Comparison of ENCODE assay signal across 9 cellular contexts in the genomic region with DNA sequence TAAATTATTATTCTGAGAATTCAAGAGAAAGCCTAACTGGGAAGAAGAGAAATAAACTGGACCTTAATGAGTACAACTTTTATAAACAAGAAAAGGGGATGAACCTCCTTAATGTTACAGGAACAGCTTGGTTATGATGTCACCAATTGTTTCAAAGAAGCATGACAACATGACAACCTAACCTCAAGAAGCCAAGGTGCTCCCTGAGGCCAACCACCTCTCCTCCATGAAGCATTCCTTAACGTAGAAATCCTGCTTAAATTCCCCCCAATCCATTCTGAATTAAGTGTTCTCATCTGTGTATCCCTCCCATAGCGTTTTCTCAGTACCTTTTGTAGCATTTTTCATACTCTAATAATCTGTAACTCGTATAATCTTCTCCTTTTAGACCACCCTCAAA. TPM values are rescaled to one million over a fixed set of nuclear protein-coding genes. Genes with fewer than 3 reads are reported as not detected.
DNase-seq lines count a peak whose midpoint lies in the region; ATAC-seq and TF ChIP-seq lines count a peak whose summit lies in the region.
"Had no signal": no experiment of that assay in that cellular context is flagged by ENCODE, and none has a peak within 500 bp of the region (broad histone marks: within the 10 kb centered on the region; RNA-seq: fewer than 3 reads in every experiment).

No MANE protein-coding gene starts in this region.

- H2AK9ac ChIP-seq in IMR-90 (replicated peaks; ENCODE audit: low read depth, low read length, poor library complexity) = no peak overlapping the region

- H3K27ac Mint-ChIP-seq in Calu3 (ENCODE audit: unreplicated experiment) = no peak overlapping the region
- peak overlapping the region; percentile 24 for H3K27ac Mint-ChIP-seq in activated T-helper 2 cell treated with anti-CD3 and anti-CD28 coated beads, Interferon-gamma antibody, Interleukin-2, Interleukin-4, amounts not matched to agents 10 μg/mL and 5 μg/mL and 100 μg/mL, durations not matched to agents 14 hours and 24 hours and 36 hours

- in situ Hi-C loops in IMR-90 (cut with MboI; ENCODE audit: low sequenced_read_pairs) = no loop called here

- BruUV-seq in Calu3 (replicated peaks; lab: Mats Ljungman, UMichigan) (no TSS peak), IMR-90 (replicated peaks; lab: Mats Ljungman, UMichigan) (no TSS peak)

- POLR2A ChIA-PET in IMR-90 (lab: Charles Lee; ENCODE audit: unreplicated experiment) (no interaction called here), GM10248 (lab: Yijun Ruan, JAX) (no interaction called here)

- H2BK20ac ChIP-seq in IMR-90 (ENCODE audit: low read depth, low read length) = no peak overlapping the region

- TF ChIP-seq CTCF in Calu3 (IDR thresholded peaks at IDR 0.05; ENCODE audit: unreplicated experiment) (no peak), IMR-90 (conservative IDR thresholded peaks at IDR 0.05; ENCODE audit: low read depth, low read length) (no peak), GM10248 (IDR thresholded peaks at IDR 0.05; ENCODE audit: control extremely low read depth, extremely low read depth, low read depth, missing control alignments) (no peak)

- H3K27me3 Mint-ChIP-seq in Calu3 (ENCODE audit: unreplicated experiment) = no peaks in the 10 kb centered on the region
- no peaks in the 10 kb centered on the region for H3K27me3 Mint-ChIP-seq in activated T-helper 2 cell treated with anti-CD3 and anti-CD28 coated beads, Interferon-gamma antibody, Interleukin-2, Interleukin-4, amounts not matched to agents 10 μg/mL and 5 μg/mL and 100 μg/mL, durations not matched to agents 14 hours and 24 hours and 36 hours (ENCODE audit: low read depth)

- H3K4me3 Mint-ChIP-seq in Calu3 (ENCODE audit: low read depth, unreplicated experiment) = peak overlapping the region; percentile 96
- H3K4me3 Mint-ChIP-seq in activated T-helper 2 cell treated with anti-CD3 and anti-CD28 coated beads, Interferon-gamma antibody, Interleukin-2, Interleukin-4, amounts not matched to agents 10 μg/mL and 5 μg/mL and 100 μg/mL, durations not matched to agents 14 hours and 24 hours and 36 hours (ENCODE audit: low read depth) = peak overlapping the region; percentile 97

- H3K4me2 ChIP-seq in IMR-90 (ENCODE audit: low read depth, low read length) = peak overlapping the region; percentile 45; the same call in 1 of the 2 replicates

- no peak overlapping the region for H3K27ac ChIP-seq in IMR-90 (ENCODE audit: insufficient read depth, low read length)
- H3K27ac ChIP-seq in muscle layer of duodenum (ENCODE audit: low read length) = no peak overlapping the region
- H3K27ac ChIP-seq in substantia nigra (ENCODE audit: low read depth, low read length, poor library complexity, severe bottlenecking) = no peak overlapping the region

- H2BK5ac ChIP-seq in IMR-90 (ENCODE audit: low read depth, low read length, poor library complexity, severe bottlenecking) = no peak overlapping the region

- H3K4me3 ChIP-seq in IMR-90 (ENCODE audit: insufficient read depth, low read depth, low read length) (no peak overlapping the region), muscle layer of duodenum (ENCODE audit: low read depth in 1 of 2, low read length in 2 of 2) (peak overlapping the region; percentile 92 to 100)

- H3K4ac ChIP-seq in IMR-90 (ENCODE audit: low read depth, low read length) = no peak overlapping the region

- H2BK120ac ChIP-seq in IMR-90 (ENCODE audit: low read depth, low read length) = no peak overlapping the region

- intact Hi-C loops in Calu3 (cut with micrococcal nuclease; ENCODE audit: unreplicated experiment) = no loop called here
- intact Hi-C loops in IMR-90 (cut with micrococcal nuclease) = no loop called here
- intact Hi-C loops in activated T-helper 2 cell treated with anti-CD3 and anti-CD28 coated beads, Interferon-gamma antibody, Interleukin-2, Interleukin-4, amounts not matched to agents 10 μg/mL and 5 μg/mL and 100 μg/mL, durations not matched to agents 14 hours and 24 hours and 36 hours (cut with micrococcal nuclease) = no loop called here

- no peak overlapping the region for H4K8ac ChIP-seq in IMR-90 (ENCODE audit: low read depth in 2 of 2, low read length in 2 of 2)

- H3K9me3 Mint-ChIP-seq in Calu3 (ENCODE audit: low read depth, unreplicated experiment) = no peaks in the 10 kb centered on the region
- H3K9me3 Mint-ChIP-seq in activated T-helper 2 cell treated with anti-CD3 and anti-CD28 coated beads, Interferon-gamma antibody, Interleukin-2, Interleukin-4, amounts not matched to agents 10 μg/mL and 5 μg/mL and 100 μg/mL, durations not matched to agents 14 hours and 24 hours and 36 hours = no peaks in the 10 kb centered on the region

- DNase-seq in Calu3 (no peak), IMR-90 (no peak), GM10248 (ENCODE audit: extremely low spot score) (no peak), NCI-H1092 treated with DMSO at 0.1 percent for 48 hours (lab: John Stamatoyannopoulos, UW) (no peak), substantia nigra (lab: John Stamatoyannopoulos, UW) (no peak)
- no peak for DNase-seq in activated T-helper 2 cell treated with anti-CD3 and anti-CD28 coated beads, Interferon-gamma antibody, Interleukin-2, Interleukin-4, amounts not matched to agents 10 μg/mL and 5 μg/mL and 100 μg/mL, durations not matched to agents 14 hours and 24 hours and 36 hours (ENCODE audit: low spot score)
- DNase-seq: NCI-H1417 had no signal

- dilution Hi-C loops in IMR-90 (cut with HindIII; ENCODE audit: low sequenced_read_pairs, unreplicated experiment) = no loop called here

- H3K4me1 Mint-ChIP-seq in Calu3 (ENCODE audit: low read depth, unreplicated experiment) = peaks cover 16% of the 10 kb centered on the region
- peaks cover 45% of the 10 kb centered on the region for H3K4me1 Mint-ChIP-seq in activated T-helper 2 cell treated with anti-CD3 and anti-CD28 coated beads, Interferon-gamma antibody, Interleukin-2, Interleukin-4, amounts not matched to agents 10 μg/mL and 5 μg/mL and 100 μg/mL, durations not matched to agents 14 hours and 24 hours and 36 hours (ENCODE audit: low read depth)

- 78% methylated on average over 2 of the region's 3 CpGs; no CpG with 5 or more reads in 1 of the 2 experiments for WGBS in IMR-90 (ENCODE audit: extremely low coverage in 2 of 2, insufficient read length in 1 of 2), 2 experiments

- H3K27me3 ChIP-seq in IMR-90 (ENCODE audit: control insufficient read depth, insufficient read depth, low read length) = no peaks in the 10 kb centered on the region
- no peaks in the 10 kb centered on the region for H3K27me3 ChIP-seq in muscle layer of duodenum (ENCODE audit: low read depth, low read length)

- H3K36me3 ChIP-seq in IMR-90 (ENCODE audit: control insufficient read depth, insufficient read depth, low read length) (peaks cover 9% of the 10 kb centered on the region), muscle layer of duodenum (ENCODE audit: control insufficient read depth in 1 of 2, insufficient read depth in 2 of 2, low read length in 2 of 2) (peaks cover 0 to 19% of the 10 kb centered on the region in 2 donors)

- H2AFZ ChIP-seq in IMR-90 (replicated peaks; ENCODE audit: low read length, poor library complexity) = no peak overlapping the region

- H3K9ac ChIP-seq in IMR-90 (ENCODE audit: low read depth, low read length) = no peak overlapping the region

- H3K4me1 ChIP-seq in IMR-90 (ENCODE audit: control insufficient read depth, insufficient read depth, low read length) (no peaks in the 10 kb centered on the region), muscle layer of duodenum (ENCODE audit: control insufficient read depth in 1 of 2, insufficient read depth in 2 of 2, low read length in 2 of 2) (peaks cover 12 to 26% of the 10 kb centered on the region in 2 donors)

- no peaks in the 10 kb centered on the region for H3K9me3 ChIP-seq in IMR-90 (ENCODE audit: control insufficient read depth, insufficient read depth, low read length)
- H3K9me3 ChIP-seq in muscle layer of duodenum (ENCODE audit: control insufficient read depth in 1 of 2, low read length in 2 of 2) = no peaks in the 10 kb centered on the region

- CTCF ChIA-PET in Calu3 (lab: Charles Lee) = interaction anchor here (0.7 kb wide), 1 partner anchor 1045 kb away, joined by 3 read pairs; no protein-coding TSS in a partner anchor
- CTCF ChIA-PET in IMR-90 (lab: Yijun Ruan, JAX) = interaction anchor here (0.6 kb wide), 1 partner anchor 328 kb away, joined by 4 read pairs; no protein-coding TSS in a partner anchor
- CTCF ChIA-PET in GM10248 (lab: Yijun Ruan, JAX) = interaction anchor here (1.0 kb wide), 1 partner anchor 34 kb away, joined by 3 read pairs; no protein-coding TSS in a partner anchor

- H3K18ac ChIP-seq in IMR-90 (ENCODE audit: low read depth, low read length) = no peak overlapping the region

- no peak overlapping the region; the same call in 1 of the 2 replicates for H3K23ac ChIP-seq in IMR-90 (ENCODE audit: low read depth, low read length)

- no peak overlapping the region for H2BK15ac ChIP-seq in IMR-90 (ENCODE audit: low read depth, low read length)

- TF ChIP-seq RAD21 in IMR-90 (IDR thresholded peaks at IDR 0.05; ENCODE audit: low read length) = no peak

- TF ChIP-seq POLR2A in IMR-90 (IDR thresholded peaks at IDR 0.05; ENCODE audit: low read depth, low read length) = no peak

- peaks cover 7% of the 10 kb centered on the region; the same call in 1 of the 2 replicates for H4K20me1 ChIP-seq in IMR-90 (ENCODE audit: insufficient read depth, low read length)

- ATAC-seq in IMR-90 (ENCODE audit: low read depth) (no peak), GM21576 (IDR thresholded peaks at IDR 0.05; ENCODE audit: unreplicated experiment) (no peak)

- no peak overlapping the region for H3K56ac ChIP-seq in IMR-90 (ENCODE audit: extremely low read depth, insufficient read depth, low read length)

- no peak overlapping the region for H2AK5ac ChIP-seq in IMR-90 (ENCODE audit: low read depth, low read length)

- peaks cover 33% of the 10 kb centered on the region for H3K36me3 Mint-ChIP-seq in Calu3 (ENCODE audit: insufficient read depth, unreplicated experiment)
- peaks cover 51% of the 10 kb centered on the region for H3K36me3 Mint-ChIP-seq in activated T-helper 2 cell treated with anti-CD3 and anti-CD28 coated beads, Interferon-gamma antibody, Interleukin-2, Interleukin-4, amounts not matched to agents 10 μg/mL and 5 μg/mL and 100 μg/mL, durations not matched to agents 14 hours and 24 hours and 36 hours (ENCODE audit: low read depth)

- no peak overlapping the region for H4K91ac ChIP-seq in IMR-90 (ENCODE audit: insufficient read depth, low read depth, low read length)

- peaks cover 8 to 34% of the 10 kb centered on the region in 2 experiments; a peak in 3 of 4 replicates for H3K79me1 ChIP-seq in IMR-90 (ENCODE audit: low read depth in 1 of 2, low read length in 2 of 2)

- peaks cover 2% of the 10 kb centered on the region; the same call in 1 of the 2 replicates for H3K9me1 ChIP-seq in IMR-90 (ENCODE audit: insufficient read depth, low read length)

- H3K14ac ChIP-seq in IMR-90 (replicated peaks; ENCODE audit: low read depth, low read length) = no peak overlapping the region

- H4K5ac ChIP-seq in IMR-90 (ENCODE audit: low read depth, low read length) = no peak overlapping the region

RNA-seq across cellular contexts. Expression of a gene that starts 1.7 kb away (rescaled TPM):
- total RNA-seq in Calu3 (2022) (41.7 and 50.0 TPM in 2 replicates), IMR-90 (2012; rRNA removed) (120 and 171 TPM in 2 replicates)
- polyA plus RNA-seq in IMR-90 (2012; rRNA removed) = 38.6 and 45.1 TPM in 2 replicates
- polyA plus RNA-seq in IMR-90 (2012; cell fraction: cytosol; rRNA removed) = 5.3 and 9.9 TPM in 2 replicates
- 2.5 and 23.9 TPM in 2 replicates for polyA plus RNA-seq in IMR-90 (2012; cell fraction: nucleus; rRNA removed; ENCODE audit: low replicate concordance)
- total RNA-seq in activated T-helper 2 cell treated with anti-CD3 and anti-CD28 coated beads, Interferon-gamma antibody, Interleukin-2, Interleukin-4, amounts not matched to agents 10 μg/mL and 5 μg/mL and 100 μg/mL, durations not matched to agents 14 hours and 24 hours and 36 hours = 99.2 and 102 TPM in 2 replicates
